ENCODE assay signal across 25 cellular contexts in genomic region chr16:26345951-26346350, GRCh38.
"Had no signal": no experiment of that assay in that cellular context is flagged by ENCODE, and none has a peak within 500 bp of the region (broad histone marks: within the 10 kb centered on the region; RNA-seq: fewer than 3 reads in every experiment).

No MANE protein-coding gene starts in this region.

- DNase-seq: kidney; left colon; left lung; lower lobe of right lung; mammary epithelial cell; mesenchymal stem cell; naive thymus-derived CD8-positive, alpha-beta T cell; occipital lobe; stimulated activated CD4-positive, alpha-beta T cell treated with anti-CD3 and anti-CD28 coated beads, Interleukin-12 subunit alpha, Interleukin-12 subunit beta, amount 100 ng/mL, for 4 hours; stimulated activated CD4-positive, alpha-beta T cell treated with anti-CD3 and anti-CD28 coated beads, Interleukin-15, amount 100 ng/mL, for 24 hours; stimulated activated CD4-positive, alpha-beta T cell treated with anti-CD3 and anti-CD28 coated beads, Interleukin-2, amount 100 ng/mL, for 24 hours; stimulated activated CD4-positive, alpha-beta T cell treated with anti-CD3 and anti-CD28 coated beads, Interleukin-4, amount 100 ng/mL, for 1 hour; stimulated activated naive B cell treated with anti-CD40 and anti-IgM and Interleukin-4, amounts not matched to agents 10 μg/mL and 1 μg/mL and 100 μg/mL, for 72 hours; stimulated activated naive CD8-positive, alpha-beta T cell treated with anti-CD3 and anti-CD28 coated beads, Interleukin-15, Interleukin-2, amounts not matched to agents 100 U/mL and 50 U/mL, for 24 hours; stomach; testis; thyroid gland; transverse colon had no signal

- H3K4me3 ChIP-seq: left lung, lower lobe of right lung, neural progenitor cell, right atrium auricular region, skin epidermis, stomach, testis, thyroid gland, transverse colon, upper lobe of left lung, vagina had no signal

- H3K36me3 ChIP-seq: left lung, lower lobe of right lung, neural progenitor cell, neutrophil, right atrium auricular region, stomach, thyroid gland, transverse colon, upper lobe of left lung, vagina had no signal

- H3K27me3 ChIP-seq: left lung, neural progenitor cell, neutrophil, right atrium auricular region, stomach, testis, thyroid gland, transverse colon, upper lobe of left lung, vagina had no signal

- H3K9me3 ChIP-seq: lower lobe of right lung, neutrophil, testis, thyroid gland, transverse colon, upper lobe of left lung, vagina had no signal

- H3K4me1 ChIP-seq: left lung, lower lobe of right lung, neural progenitor cell, parathyroid adenoma, right atrium auricular region, stomach, testis, thyroid gland, transverse colon, upper lobe of left lung, vagina had no signal

- H3K27ac ChIP-seq: left lung, lower lobe of right lung, neural progenitor cell, neutrophil, parathyroid adenoma, right atrium auricular region, skin epidermis, stomach, testis, thyroid gland, transverse colon, upper lobe of left lung, vagina had no signal
